ENCODE assay signal across 1 cellular context in the genomic region with DNA sequence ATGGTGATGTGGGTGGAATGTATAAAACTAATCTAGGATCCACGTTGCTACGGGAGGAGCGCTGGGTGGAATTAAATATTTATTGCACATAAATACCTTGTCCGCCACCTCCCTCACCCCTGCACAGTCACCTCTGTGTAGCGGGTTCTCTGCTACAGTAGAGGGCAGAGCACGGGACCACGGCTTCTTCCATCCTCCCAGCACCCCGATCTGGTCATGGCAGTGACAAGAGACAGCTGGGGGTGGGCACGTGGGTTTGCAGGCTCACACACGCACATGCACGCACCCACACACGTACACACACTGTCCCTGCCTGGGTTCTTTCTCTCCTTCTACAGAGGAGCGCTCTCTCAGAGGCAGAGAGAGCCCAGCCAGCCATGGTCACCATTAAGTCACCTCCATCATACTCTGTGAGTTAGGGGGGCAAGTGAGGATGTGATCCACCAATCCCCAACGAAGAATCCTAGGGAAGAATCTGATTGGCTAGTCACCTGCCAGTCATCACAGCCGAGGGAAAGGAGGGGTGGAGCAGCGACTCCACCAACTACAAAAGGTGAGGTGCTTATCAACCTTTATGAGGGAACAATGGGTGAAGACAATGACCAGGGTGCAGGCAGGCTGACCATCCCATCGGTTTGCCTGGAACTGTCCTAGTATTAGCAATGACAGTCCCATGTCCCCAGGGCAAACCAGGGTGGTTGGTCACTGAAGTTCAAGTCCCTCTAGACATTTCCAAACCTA.
TF ChIP-seq lines count a peak whose summit lies in the region.

No MANE protein-coding gene starts in this region.

TF ChIP-seq in GM23338, 12 proteins besides CTCF, POLR2A, EP300 and RAD21:
- TF ChIP-seq ZNF331 (CRISPR knock-in tag; IDR thresholded peaks at IDR 0.05; ENCODE audit: low read depth): no peak
- no peak for TF ChIP-seq POLR2AphosphoS5 (IDR thresholded peaks at IDR 0.05; ENCODE audit: low read depth)
- TF ChIP-seq, protein P1, sequence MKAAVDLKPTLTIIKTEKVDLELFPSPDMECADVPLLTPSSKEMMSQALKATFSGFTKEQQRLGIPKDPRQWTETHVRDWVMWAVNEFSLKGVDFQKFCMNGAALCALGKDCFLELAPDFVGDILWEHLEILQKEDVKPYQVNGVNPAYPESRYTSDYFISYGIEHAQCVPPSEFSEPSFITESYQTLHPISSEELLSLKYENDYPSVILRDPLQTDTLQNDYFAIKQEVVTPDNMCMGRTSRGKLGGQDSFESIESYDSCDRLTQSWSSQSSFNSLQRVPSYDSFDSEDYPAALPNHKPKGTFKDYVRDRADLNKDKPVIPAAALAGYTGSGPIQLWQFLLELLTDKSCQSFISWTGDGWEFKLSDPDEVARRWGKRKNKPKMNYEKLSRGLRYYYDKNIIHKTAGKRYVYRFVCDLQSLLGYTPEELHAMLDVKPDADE (IDR thresholded peaks at IDR 0.05): no peak
- TF ChIP-seq CREB1 (CRISPR knock-in tag; IDR thresholded peaks at IDR 0.05; ENCODE audit: low read depth): no peak
- no peak for TF ChIP-seq NANOG (IDR thresholded peaks at IDR 0.05; ENCODE audit: borderline replicate concordance)
- TF ChIP-seq, protein P2, sequence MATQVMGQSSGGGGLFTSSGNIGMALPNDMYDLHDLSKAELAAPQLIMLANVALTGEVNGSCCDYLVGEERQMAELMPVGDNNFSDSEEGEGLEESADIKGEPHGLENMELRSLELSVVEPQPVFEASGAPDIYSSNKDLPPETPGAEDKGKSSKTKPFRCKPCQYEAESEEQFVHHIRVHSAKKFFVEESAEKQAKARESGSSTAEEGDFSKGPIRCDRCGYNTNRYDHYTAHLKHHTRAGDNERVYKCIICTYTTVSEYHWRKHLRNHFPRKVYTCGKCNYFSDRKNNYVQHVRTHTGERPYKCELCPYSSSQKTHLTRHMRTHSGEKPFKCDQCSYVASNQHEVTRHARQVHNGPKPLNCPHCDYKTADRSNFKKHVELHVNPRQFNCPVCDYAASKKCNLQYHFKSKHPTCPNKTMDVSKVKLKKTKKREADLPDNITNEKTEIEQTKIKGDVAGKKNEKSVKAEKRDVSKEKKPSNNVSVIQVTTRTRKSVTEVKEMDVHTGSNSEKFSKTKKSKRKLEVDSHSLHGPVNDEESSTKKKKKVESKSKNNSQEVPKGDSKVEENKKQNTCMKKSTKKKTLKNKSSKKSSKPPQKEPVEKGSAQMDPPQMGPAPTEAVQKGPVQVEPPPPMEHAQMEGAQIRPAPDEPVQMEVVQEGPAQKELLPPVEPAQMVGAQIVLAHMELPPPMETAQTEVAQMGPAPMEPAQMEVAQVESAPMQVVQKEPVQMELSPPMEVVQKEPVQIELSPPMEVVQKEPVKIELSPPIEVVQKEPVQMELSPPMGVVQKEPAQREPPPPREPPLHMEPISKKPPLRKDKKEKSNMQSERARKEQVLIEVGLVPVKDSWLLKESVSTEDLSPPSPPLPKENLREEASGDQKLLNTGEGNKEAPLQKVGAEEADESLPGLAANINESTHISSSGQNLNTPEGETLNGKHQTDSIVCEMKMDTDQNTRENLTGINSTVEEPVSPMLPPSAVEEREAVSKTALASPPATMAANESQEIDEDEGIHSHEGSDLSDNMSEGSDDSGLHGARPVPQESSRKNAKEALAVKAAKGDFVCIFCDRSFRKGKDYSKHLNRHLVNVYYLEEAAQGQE (IDR thresholded peaks at IDR 0.05; ENCODE audit: unreplicated experiment): no peak
- TF ChIP-seq EZH2 (IDR thresholded peaks at IDR 0.05; ENCODE audit: low read depth, unreplicated experiment): no peak
- no peak for TF ChIP-seq ZNF114 (CRISPR knock-in tag; IDR thresholded peaks at IDR 0.05)
- TF ChIP-seq, protein P3, sequence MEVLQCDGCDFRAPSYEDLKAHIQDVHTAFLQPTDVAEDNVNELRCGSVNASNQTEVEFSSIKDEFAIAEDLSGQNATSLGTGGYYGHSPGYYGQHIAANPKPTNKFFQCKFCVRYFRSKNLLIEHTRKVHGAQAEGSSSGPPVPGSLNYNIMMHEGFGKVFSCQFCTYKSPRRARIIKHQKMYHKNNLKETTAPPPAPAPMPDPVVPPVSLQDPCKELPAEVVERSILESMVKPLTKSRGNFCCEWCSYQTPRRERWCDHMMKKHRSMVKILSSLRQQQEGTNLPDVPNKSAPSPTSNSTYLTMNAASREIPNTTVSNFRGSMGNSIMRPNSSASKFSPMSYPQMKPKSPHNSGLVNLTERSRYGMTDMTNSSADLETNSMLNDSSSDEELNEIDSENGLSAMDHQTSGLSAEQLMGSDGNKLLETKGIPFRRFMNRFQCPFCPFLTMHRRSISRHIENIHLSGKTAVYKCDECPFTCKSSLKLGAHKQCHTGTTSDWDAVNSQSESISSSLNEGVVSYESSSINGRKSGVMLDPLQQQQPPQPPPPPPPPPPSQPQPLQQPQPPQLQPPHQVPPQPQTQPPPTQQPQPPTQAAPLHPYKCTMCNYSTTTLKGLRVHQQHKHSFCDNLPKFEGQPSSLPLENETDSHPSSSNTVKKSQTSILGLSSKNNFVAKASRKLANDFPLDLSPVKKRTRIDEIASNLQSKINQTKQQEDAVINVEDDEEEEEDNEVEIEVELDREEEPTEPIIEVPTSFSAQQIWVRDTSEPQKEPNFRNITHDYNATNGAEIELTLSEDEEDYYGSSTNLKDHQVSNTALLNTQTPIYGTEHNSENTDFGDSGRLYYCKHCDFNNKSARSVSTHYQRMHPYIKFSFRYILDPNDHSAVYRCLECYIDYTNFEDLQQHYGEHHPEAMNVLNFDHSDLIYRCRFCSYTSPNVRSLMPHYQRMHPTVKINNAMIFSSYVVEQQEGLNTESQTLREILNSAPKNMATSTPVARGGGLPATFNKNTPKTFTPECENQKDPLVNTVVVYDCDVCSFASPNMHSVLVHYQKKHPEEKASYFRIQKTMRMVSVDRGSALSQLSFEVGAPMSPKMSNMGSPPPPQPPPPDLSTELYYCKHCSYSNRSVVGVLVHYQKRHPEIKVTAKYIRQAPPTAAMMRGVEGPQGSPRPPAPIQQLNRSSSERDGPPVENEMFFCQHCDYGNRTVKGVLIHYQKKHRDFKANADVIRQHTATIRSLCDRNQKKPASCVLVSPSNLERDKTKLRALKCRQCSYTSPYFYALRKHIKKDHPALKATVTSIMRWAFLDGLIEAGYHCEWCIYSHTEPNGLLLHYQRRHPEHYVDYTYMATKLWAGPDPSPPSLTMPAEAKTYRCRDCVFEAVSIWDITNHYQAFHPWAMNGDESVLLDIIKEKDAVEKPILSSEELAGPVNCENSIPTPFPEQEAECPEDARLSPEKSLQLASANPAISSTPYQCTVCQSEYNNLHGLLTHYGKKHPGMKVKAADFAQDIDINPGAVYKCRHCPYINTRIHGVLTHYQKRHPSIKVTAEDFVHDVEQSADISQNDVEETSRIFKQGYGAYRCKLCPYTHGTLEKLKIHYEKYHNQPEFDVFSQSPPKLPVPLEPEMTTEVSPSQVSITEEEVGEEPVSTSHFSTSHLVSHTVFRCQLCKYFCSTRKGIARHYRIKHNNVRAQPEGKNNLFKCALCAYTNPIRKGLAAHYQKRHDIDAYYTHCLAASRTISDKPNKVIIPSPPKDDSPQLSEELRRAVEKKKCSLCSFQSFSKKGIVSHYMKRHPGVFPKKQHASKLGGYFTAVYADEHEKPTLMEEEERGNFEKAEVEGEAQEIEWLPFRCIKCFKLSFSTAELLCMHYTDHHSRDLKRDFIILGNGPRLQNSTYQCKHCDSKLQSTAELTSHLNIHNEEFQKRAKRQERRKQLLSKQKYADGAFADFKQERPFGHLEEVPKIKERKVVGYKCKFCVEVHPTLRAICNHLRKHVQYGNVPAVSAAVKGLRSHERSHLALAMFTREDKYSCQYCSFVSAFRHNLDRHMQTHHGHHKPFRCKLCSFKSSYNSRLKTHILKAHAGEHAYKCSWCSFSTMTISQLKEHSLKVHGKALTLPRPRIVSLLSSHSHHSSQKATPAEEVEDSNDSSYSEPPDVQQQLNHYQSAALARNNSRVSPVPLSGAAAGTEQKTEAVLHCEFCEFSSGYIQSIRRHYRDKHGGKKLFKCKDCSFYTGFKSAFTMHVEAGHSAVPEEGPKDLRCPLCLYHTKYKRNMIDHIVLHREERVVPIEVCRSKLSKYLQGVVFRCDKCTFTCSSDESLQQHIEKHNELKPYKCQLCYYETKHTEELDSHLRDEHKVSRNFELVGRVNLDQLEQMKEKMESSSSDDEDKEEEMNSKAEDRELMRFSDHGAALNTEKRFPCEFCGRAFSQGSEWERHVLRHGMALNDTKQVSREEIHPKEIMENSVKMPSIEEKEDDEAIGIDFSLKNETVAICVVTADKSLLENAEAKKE (CRISPR knock-in tag; IDR thresholded peaks at IDR 0.05): no peak
- TF ChIP-seq STAT1 (IDR thresholded peaks at IDR 0.05; ENCODE audit: unreplicated experiment): no peak
- no peak for TF ChIP-seq EZH2phosphoT487 (IDR thresholded peaks at IDR 0.05; ENCODE audit: unreplicated experiment)
- no peak for TF ChIP-seq JUNB (IDR thresholded peaks at IDR 0.05; ENCODE audit: unreplicated experiment)
